In the genomic region with DNA sequence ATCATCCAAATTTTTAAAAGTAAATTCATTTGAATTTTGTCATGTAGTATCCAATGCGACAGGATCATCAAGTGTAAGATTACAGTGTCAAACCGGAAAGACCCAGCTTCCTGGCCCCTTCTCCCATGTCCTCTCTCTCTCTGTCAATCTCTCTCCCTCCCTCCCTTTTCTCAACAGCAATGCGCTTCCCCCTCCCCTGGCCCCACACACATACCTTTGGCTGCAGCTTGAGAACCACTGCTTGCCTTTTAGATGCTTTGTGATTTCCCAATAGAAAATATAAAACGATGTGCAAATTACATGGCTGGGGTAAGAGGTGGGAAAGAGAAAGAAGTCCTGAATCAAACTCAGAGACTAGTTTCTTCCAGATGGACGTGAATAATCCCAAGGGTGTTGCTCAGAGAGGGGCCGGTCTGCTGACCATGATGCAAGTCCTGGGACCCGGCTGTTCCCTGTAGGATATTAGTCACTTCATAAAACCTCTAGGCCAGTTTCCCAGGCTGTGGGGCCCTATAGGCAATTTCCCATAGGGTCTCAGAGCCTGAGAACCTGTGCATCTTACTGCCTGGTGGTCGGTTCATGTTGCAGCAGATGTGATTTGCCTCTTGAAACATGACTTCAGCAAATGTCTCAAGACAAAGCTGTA, we compare ENCODE assay signal across 12 cellular contexts. TPM values are rescaled to one million over a fixed set of nuclear protein-coding genes. Genes with fewer than 3 reads are reported as not detected.
A peak's percentile ranks its signal among the peaks of the same experiment; 100 is the strongest.
DNase-seq lines count a peak whose midpoint lies in the region; ATAC-seq, FAIRE-seq and TF ChIP-seq lines count a peak whose summit lies in the region.
"Had no signal": no experiment of that assay in that cellular context is flagged by ENCODE, and none has a peak within 500 bp of the region (broad histone marks: within the 10 kb centered on the region; RNA-seq: fewer than 3 reads in every experiment).

No MANE protein-coding gene starts in this region.

- H3K4me1 Mint-ChIP-seq in MCF 10A (ENCODE audit: insufficient read depth, unreplicated experiment), result no peaks in the 10 kb centered on the region
- H3K4me1 Mint-ChIP-seq in chondrocyte (ENCODE audit: low read depth), result peaks cover 34% of the 10 kb centered on the region

- no peaks in the 10 kb centered on the region for H3K79me2 ChIP-seq in HepG2 (ENCODE audit: insufficient read depth, low read length)

- H3K4me3 ChIP-seq in breast epithelium (no peak overlapping the region), mesenchymal stem cell (ENCODE audit: insufficient read depth in 1 of 2, low read depth in 1 of 2, low read length in 2 of 2) (peak overlapping the region in 1 of 2 experiments; percentile 4), HepG2 (replicated peaks in 1 of 3; ENCODE audit: insufficient read depth in 1 of 3, low read depth in 2 of 3, low read length in 3 of 3) (no peak overlapping the region)
- H3K4me3 ChIP-seq: right lobe of liver had no signal

- H3K4me3 Mint-ChIP-seq in MCF 10A (ENCODE audit: unreplicated experiment) (no peak overlapping the region), chondrocyte (ENCODE audit: unreplicated experiment) (peak overlapping the region; percentile 46)

- H3K4ac ChIP-seq in mesenchymal stem cell (ENCODE audit: low read depth in 1 of 2, low read length in 2 of 2), result no peak overlapping the region

- no peak overlapping the region for H2BK5ac ChIP-seq in mesenchymal stem cell (ENCODE audit: low read depth, low read length, poor library complexity, severe bottlenecking)

- peak overlapping the region; percentile 35 for H4K8ac ChIP-seq in mesenchymal stem cell (ENCODE audit: low read length)

- H3K4me2 ChIP-seq in mesenchymal stem cell (ENCODE audit: low read length, poor library complexity, severe bottlenecking) (no peak overlapping the region), HepG2 (ENCODE audit: low read depth, low read length) (no peak overlapping the region)

- H3K9ac ChIP-seq in mesenchymal stem cell (ENCODE audit: low read length), result peak overlapping the region; percentile 48
- H3K9ac ChIP-seq in HepG2 (ENCODE audit: insufficient read depth, low read depth, low read length), result no peak overlapping the region

- H3K36me3 ChIP-seq in breast epithelium, result no peaks in the 10 kb centered on the region
- no peaks in the 10 kb centered on the region for H3K36me3 ChIP-seq in mesenchymal stem cell (ENCODE audit: control insufficient read depth in 1 of 2, insufficient read depth in 2 of 2, low read depth in 1 of 2, low read length in 2 of 2)
- H3K36me3 ChIP-seq in HepG2 (replicated peaks in 1 of 2; ENCODE audit: control insufficient read depth in 1 of 2, insufficient read depth in 2 of 2, low read length in 2 of 2), result no peaks in the 10 kb centered on the region
- H3K36me3 ChIP-seq: right lobe of liver had no signal

- no peaks in the 10 kb centered on the region for H3K9me3 ChIP-seq in breast epithelium
- no peaks in the 10 kb centered on the region for H3K9me3 ChIP-seq in mesenchymal stem cell (ENCODE audit: control insufficient read depth, low read length)
- no peaks in the 10 kb centered on the region for H3K9me3 ChIP-seq in HepG2 (ENCODE audit: low read length)
- H3K9me3 ChIP-seq: right lobe of liver had no signal

- in situ Hi-C loops in HepG2 (cut with HindIII; ENCODE audit: extremely low pct_ligation_motif_present, low pct_unique_long_range_greater_than_20kb), result no loop called here

- H3K79me1 ChIP-seq in mesenchymal stem cell (replicated peaks; ENCODE audit: low read length, poor library complexity, severe bottlenecking), result no peaks in the 10 kb centered on the region

- no peak overlapping the region for H3K23ac ChIP-seq in mesenchymal stem cell (ENCODE audit: low read length in 2 of 2)

- no peaks in the 10 kb centered on the region for H3K4me1 ChIP-seq in breast epithelium
- H3K4me1 ChIP-seq in mesenchymal stem cell (ENCODE audit: control insufficient read depth, insufficient read depth, low read depth, low read length), result peaks cover 5% of the 10 kb centered on the region
- H3K4me1 ChIP-seq in HepG2 (ENCODE audit: insufficient read depth, low read length), result no peaks in the 10 kb centered on the region

- H3K18ac ChIP-seq in mesenchymal stem cell (ENCODE audit: low read depth in 1 of 2, low read length in 2 of 2), result no peak overlapping the region

- TF ChIP-seq POLR2A in breast epithelium (IDR thresholded peaks at IDR 0.05) (no peak), HepG2 (IDR thresholded peaks at IDR 0.05; ENCODE audit: insufficient read depth in 1 of 2, low read depth in 2 of 2, low read length in 2 of 2) (no peak)

- peak overlapping the region; percentile 25 to 38 for H2BK12ac ChIP-seq in mesenchymal stem cell (ENCODE audit: low read length in 2 of 2)

- no peak overlapping the region for H4K91ac ChIP-seq in mesenchymal stem cell (ENCODE audit: low read length)

- H3K9me3 Mint-ChIP-seq in MCF 10A (ENCODE audit: unreplicated experiment) (no peaks in the 10 kb centered on the region), chondrocyte (ENCODE audit: low read depth) (no peaks in the 10 kb centered on the region)

- H4K20me1 ChIP-seq in HepG2 (ENCODE audit: insufficient read depth, low read length), result no peaks in the 10 kb centered on the region

- no peak overlapping the region for H2BK15ac ChIP-seq in mesenchymal stem cell (ENCODE audit: low read depth, poor library complexity, severe bottlenecking)

- H2AFZ ChIP-seq in mesenchymal stem cell (ENCODE audit: low read depth, low read length) (no peak overlapping the region), HepG2 (ENCODE audit: low read length) (no peak overlapping the region)

- peak; percentile 78 for DNase-seq in MCF 10A (ENCODE audit: unreplicated experiment)
- no peak for DNase-seq in breast epithelium (ENCODE audit: low spot score in 2 of 2)
- no peak for DNase-seq in chondrocyte (ENCODE audit: low spot score)
- peak; percentile 95 for DNase-seq in mesenchymal stem cell
- DNase-seq in MV-4-11 (lab: John Stamatoyannopoulos, UW), result no peak
- no peak for DNase-seq in NCI-H1092 treated with DMSO at 0.1 percent for 48 hours (lab: John Stamatoyannopoulos, UW)
- no peak for DNase-seq in HepG2 (ENCODE audit: low spot score)
- DNase-seq: C1 segment of cervical spinal cord; NK-92 treated with Interleukin-12 subunit alpha and Interleukin-12 subunit beta, amount 100 ng/mL, for 24 hours; right lobe of liver; substantia nigra had no signal

- no peak overlapping the region for H3K27ac Mint-ChIP-seq in MCF 10A (ENCODE audit: low read depth, unreplicated experiment)
- H3K27ac Mint-ChIP-seq in chondrocyte (ENCODE audit: unreplicated experiment), result peak overlapping the region; percentile 92

- H2BK120ac ChIP-seq in mesenchymal stem cell (ENCODE audit: low read depth, low read length), result no peak overlapping the region

- no peak for ATAC-seq in HG02642 (IDR thresholded peaks at IDR 0.05; ENCODE audit: poor library complexity, unreplicated experiment)
- ATAC-seq in HepG2, result no peak

- BruUV-seq in MCF 10A (replicated peaks; lab: Mats Ljungman, UMichigan) (no TSS peak), HepG2 (replicated peaks; lab: Mats Ljungman, UMichigan) (no TSS peak)

- WGBS in mesenchymal stem cell, result 23% methylated on average over 8 of the region's 8 CpGs
- WGBS in HepG2 (ENCODE audit: low lambda C conversion rate), result 11% methylated on average over 8 of the region's 8 CpGs

- H3K27ac ChIP-seq in breast epithelium (peak overlapping the region in 1 of 2 donors; percentile 75), mesenchymal stem cell (ENCODE audit: low read length, poor library complexity, severe bottlenecking) (no peak overlapping the region), HepG2 (ENCODE audit: extremely low read length, insufficient read depth, low read length) (no peak overlapping the region)
- H3K27ac ChIP-seq: right lobe of liver had no signal

- H3K27me3 ChIP-seq in breast epithelium (no peaks in the 10 kb centered on the region), mesenchymal stem cell (ENCODE audit: control insufficient read depth in 1 of 2, insufficient read depth in 1 of 2, low read length in 2 of 2) (peaks cover 8% of the 10 kb centered on the region in 2 experiments), HepG2 (ENCODE audit: control insufficient read depth in 1 of 2, insufficient read depth in 2 of 2, low read length in 2 of 2) (peaks cover 0 to 57% of the 10 kb centered on the region in 2 experiments; a peak in 4 of 5 replicates)
- H3K27me3 ChIP-seq: right lobe of liver had no signal

- H3K36me3 Mint-ChIP-seq in MCF 10A (ENCODE audit: insufficient read depth, unreplicated experiment) (no peaks in the 10 kb centered on the region), chondrocyte (ENCODE audit: low read depth) (no peaks in the 10 kb centered on the region)

- no peak for TF ChIP-seq EP300 in HepG2 (IDR thresholded peaks at IDR 0.05; ENCODE audit: low read depth in 2 of 2, low read length in 2 of 2)
- no peak for TF ChIP-seq EP300 in HepG2 (CRISPR knock-in tag; IDR thresholded peaks at IDR 0.05; ENCODE audit: borderline replicate concordance)

- intact Hi-C loops in MCF 10A (cut with micrococcal nuclease), result no loop called here
- intact Hi-C loops in breast epithelium (cut with DNase I; ENCODE audit: low total_unique reads), result no loop called here
- intact Hi-C loops in HepG2 (cut with micrococcal nuclease; ENCODE audit: unreplicated experiment), result no loop called here

- H3K27me3 Mint-ChIP-seq in MCF 10A (ENCODE audit: insufficient read depth, unreplicated experiment) (peaks cover 12% of the 10 kb centered on the region), chondrocyte (ENCODE audit: low read depth) (no peaks in the 10 kb centered on the region)

- no peak for FAIRE-seq in HepG2 (lab: Jason Lieb, UNC)

- TF ChIP-seq CTCF in MCF 10A (IDR thresholded peaks at IDR 0.05; ENCODE audit: unreplicated experiment) (no peak), breast epithelium (IDR thresholded peaks at IDR 0.05) (no peak), chondrocyte (IDR thresholded peaks at IDR 0.05) (no peak), HepG2 (CRISPR knock-in tag; IDR thresholded peaks at IDR 0.05) (no peak)

- H3K14ac ChIP-seq in mesenchymal stem cell (ENCODE audit: low read length in 2 of 2), result no peak overlapping the region

- TF ChIP-seq RAD21 in HepG2 (CRISPR knock-in tag; IDR thresholded peaks at IDR 0.05), result no peak

- POLR2A ChIA-PET in MCF 10A (lab: Yijun Ruan, JAX) (interaction anchor here (0.8 to 1.6 kb wide), 3 partner anchors 21 to 118 kb away, joined by 4 to 5 read pairs (median 4); no protein-coding TSS in a partner anchor), HepG2 (lab: Yijun Ruan, JAX) (no interaction called here)

- CTCF ChIA-PET in MCF 10A (lab: Yijun Ruan, JAX), result interaction anchor here (0.6 to 1.2 kb wide), 3 partner anchors 17 to 169 kb away, joined by 4 read pairs; no protein-coding TSS in a partner anchor
- CTCF ChIA-PET in HepG2 (lab: Yijun Ruan, JAX; ENCODE audit: low intra/inter-chr PET ratio, low total read pairs), result no interaction called here

- no peak overlapping the region for H2AK5ac ChIP-seq in mesenchymal stem cell (ENCODE audit: low read length, severe bottlenecking)

RNA-seq across cellular contexts. Expression of gene ETS1, which starts 34.3 kb away (rescaled TPM):
- total RNA-seq in MCF 10A (2022) (63.2 and 82.0 TPM in 2 replicates), breast epithelium (10 to 100 TPM; 65.6 to 92.1 (median 73.2) TPM), chondrocyte (31.6 to 115 TPM (median 115 TPM) in 3 replicates), HepG2 (2016; rRNA removed; fragmentation: Illumina TruSeq; extraction: Trizol) (0.18 and 0.20 TPM in 2 replicates)
- polyA plus RNA-seq in mesenchymal stem cell (2013, experiment 1 of 2), result 28.1 TPM
- polyA plus RNA-seq in mesenchymal stem cell (2013, experiment 2 of 2), result 27.2 TPM
- total RNA-seq in HepG2 (2016; cell fraction: cytosol; rRNA removed; fragmentation: Illumina TruSeq; extraction: Trizol; ENCODE audit: low read depth), result 0.09 and 0.10 TPM in 2 replicates
- total RNA-seq in HepG2 (2016; cell fraction: insoluble cytoplasmic fraction; rRNA removed; fragmentation: Illumina TruSeq; extraction: Trizol), result 0.25 and 0.26 TPM in 2 replicates
- total RNA-seq in HepG2 (2016; cell fraction: membrane; rRNA removed; fragmentation: Illumina TruSeq; extraction: Trizol), result 0.09 and 0.14 TPM in 2 replicates
- 0.12 and 0.13 TPM in 2 replicates for total RNA-seq in HepG2 (2016; cell fraction: nucleus; rRNA removed; fragmentation: Illumina TruSeq; extraction: Trizol)
- 0.12 and 0.34 TPM in 2 replicates for polyA plus RNA-seq in HepG2 (2011; rRNA removed)
- polyA plus RNA-seq in HepG2 (2011; cell fraction: cytosol; rRNA removed), result 0.21 TPM in 2 replicates
- polyA plus RNA-seq in HepG2 (2011; cell fraction: nucleus; rRNA removed), result 0.14 and 0.26 TPM in 2 replicates
- 0.25 and 0.81 TPM in 2 replicates for polyA plus RNA-seq in HepG2 (2012)
- not detected in 2 replicates for polyA plus RNA-seq in HepG2 (2016; cell fraction: cytosol; fragmentation: Illumina TruSeq; extraction: Trizol; ENCODE audit: low read depth)
- polyA plus RNA-seq in HepG2 (2016; cell fraction: insoluble cytoplasmic fraction; fragmentation: Illumina TruSeq; extraction: Trizol; ENCODE audit: low read depth), result 0.21 and 0.23 TPM in 2 replicates
- polyA plus RNA-seq in HepG2 (2016; cell fraction: membrane; fragmentation: Illumina TruSeq; extraction: Trizol; ENCODE audit: low read depth), result 0.03 and 0.06 TPM in 2 replicates
- polyA plus RNA-seq in HepG2 (2016; cell fraction: nucleus; fragmentation: Illumina TruSeq; extraction: Trizol; ENCODE audit: insufficient read depth, low read depth), result 0.17 and 0.18 TPM in 2 replicates
- polyA minus RNA-seq in HepG2 (2011; rRNA and poly(A)+ RNA removed; ENCODE audit: low replicate concordance), result 0.08 and 8.3 TPM in 2 replicates
- 0.44 and 0.49 TPM in 2 replicates for polyA minus RNA-seq in HepG2 (2011; cell fraction: cytosol; rRNA and poly(A)+ RNA removed)
- 0.62 and 0.64 TPM in 2 replicates for polyA minus RNA-seq in HepG2 (2011; cell fraction: nucleus; rRNA and poly(A)+ RNA removed)

Comparison
In these comparisons a context has a peak if more than half of its experiments do, and no peak if none do; other contexts are left out.
1. DNase-seq: peak in MCF 10A (single experiment) and mesenchymal stem cell (single experiment); none in breast epithelium (0 of 2), chondrocyte (single experiment), MV-4-11 (single experiment), NCI-H1092 treated with DMSO at 0.1 percent for 48 hours (single experiment) and HepG2 (single experiment).
2. RNA of gene ETS1, which starts 34.3 kb away (total RNA-seq): 31.6 to 115 TPM in chondrocyte, 63.2 to 82.0 TPM in MCF 10A and 65.6 to 92.1 TPM in breast epithelium; 0.09 to 0.26 TPM in HepG2; every median in the first group is over 10 times any median in the second.